9 cellular contexts compared by ENCODE assay signal in genomic region chr5:124920909-124921666, GRCh38.
A peak's percentile ranks its signal among the peaks of the same experiment; 100 is the strongest.
DNase-seq lines count a peak whose midpoint lies in the region; ATAC-seq and TF ChIP-seq lines count a peak whose summit lies in the region.
"Had no signal": no experiment of that assay in that cellular context is flagged by ENCODE, and none has a peak within 500 bp of the region (broad histone marks: within the 10 kb centered on the region; RNA-seq: fewer than 3 reads in every experiment).

No MANE protein-coding gene starts in this region.

- no peaks in the 10 kb centered on the region for H3K27me3 Mint-ChIP-seq in osteocyte (ENCODE audit: unreplicated experiment)
- H3K27me3 Mint-ChIP-seq: activated CD4-positive, alpha-beta memory T cell treated with anti-CD3 and anti-CD28 coated beads, Interleukin-2, amount 10 ng/mL, durations not matched to agents 7 days and 5 days had no signal

- no peaks in the 10 kb centered on the region for H3K36me3 Mint-ChIP-seq in osteocyte (ENCODE audit: unreplicated experiment)

- DNase-seq in ELF-1 (ENCODE audit: low read depth, low spot score) (peak; percentile 42), SK-MEL-5 (ENCODE audit: low read depth, low spot score) (peak; percentile 17), NCI-H1694 treated with DMSO at 0.1 percent for 48 hours (lab: John Stamatoyannopoulos, UW) (no peak), osteocyte (ENCODE audit: extremely low spot score, unreplicated experiment) (no peak), KG1 (lab: John Stamatoyannopoulos, UW) (no peak)
- DNase-seq in stimulated activated CD4-positive, alpha-beta T cell treated with anti-CD3 and anti-CD28 coated beads, Interleukin-2, amount 100 ng/mL, for 48 hours: no peak
- DNase-seq: activated CD4-positive, alpha-beta memory T cell treated with anti-CD3 and anti-CD28 coated beads, Interleukin-2, amount 10 ng/mL, durations not matched to agents 7 days and 5 days had no signal

- no peaks in the 10 kb centered on the region for H3K4me1 Mint-ChIP-seq in osteocyte (ENCODE audit: unreplicated experiment)
- H3K4me1 Mint-ChIP-seq: activated CD4-positive, alpha-beta memory T cell treated with anti-CD3 and anti-CD28 coated beads, Interleukin-2, amount 10 ng/mL, durations not matched to agents 7 days and 5 days had no signal

- no peak for TF ChIP-seq CTCF in osteocyte (IDR thresholded peaks at IDR 0.05)

- peak; percentile 93 for ATAC-seq in GM19452 (IDR thresholded peaks at IDR 0.05; ENCODE audit: unreplicated experiment)
- peak; percentile 80 for ATAC-seq in HG03103 (IDR thresholded peaks at IDR 0.05; ENCODE audit: low read depth, unreplicated experiment)

- in situ Hi-C loops in SK-MEL-5 (cut with HindIII; ENCODE audit: low pct_unique_long_range_greater_than_20kb, low sequenced_read_pairs): no loop called here

- H3K4me3 Mint-ChIP-seq in osteocyte (ENCODE audit: unreplicated experiment): no peak overlapping the region
- H3K4me3 Mint-ChIP-seq: activated CD4-positive, alpha-beta memory T cell treated with anti-CD3 and anti-CD28 coated beads, Interleukin-2, amount 10 ng/mL, durations not matched to agents 7 days and 5 days had no signal

- H3K9me3 Mint-ChIP-seq in osteocyte (ENCODE audit: unreplicated experiment): no peaks in the 10 kb centered on the region
- H3K9me3 Mint-ChIP-seq: activated CD4-positive, alpha-beta memory T cell treated with anti-CD3 and anti-CD28 coated beads, Interleukin-2, amount 10 ng/mL, durations not matched to agents 7 days and 5 days had no signal

- H3K27ac Mint-ChIP-seq in osteocyte (ENCODE audit: unreplicated experiment): no peak overlapping the region
- H3K27ac Mint-ChIP-seq: activated CD4-positive, alpha-beta memory T cell treated with anti-CD3 and anti-CD28 coated beads, Interleukin-2, amount 10 ng/mL, durations not matched to agents 7 days and 5 days had no signal

Comparison
In these comparisons a context has a peak if more than half of its experiments do, and no peak if none do; other contexts are left out.
1. DNase-seq: peak in ELF-1 (single experiment) and SK-MEL-5 (single experiment); none in NCI-H1694 treated with DMSO at 0.1 percent for 48 hours (single experiment), osteocyte (single experiment), KG1 (single experiment) and stimulated activated CD4-positive, alpha-beta T cell treated with anti-CD3 and anti-CD28 coated beads, Interleukin-2, amount 100 ng/mL, for 48 hours (0 of 2).